9 cellular contexts compared by ENCODE assay signal in genomic region chr3:32239638-32240550, GRCh38. TPM values are rescaled to one million over a fixed set of nuclear protein-coding genes. Genes with fewer than 3 reads are reported as not detected.
DNase-seq lines count a peak whose midpoint lies in the region; ATAC-seq, FAIRE-seq and TF ChIP-seq lines count a peak whose summit lies in the region.
"Had no signal": no experiment of that assay in that cellular context is flagged by ENCODE, and none has a peak within 500 bp of the region (broad histone marks: within the 10 kb centered on the region; RNA-seq: fewer than 3 reads in every experiment).

No MANE protein-coding gene starts in this region.

- FAIRE-seq in D721Med (lab: Jason Lieb, UNC) = no peak
- FAIRE-seq in keratinocyte (lab: Jason Lieb, UNC) = no peak

- peak overlapping the region in 1 of 3 experiments; percentile 53 for H3K4me3 ChIP-seq in keratinocyte (ENCODE audit: control insufficient read depth in 2 of 3, extremely low read depth in 1 of 3, insufficient read depth in 2 of 3, low read depth in 1 of 3, low read length in 3 of 3)

- H2AFZ ChIP-seq in keratinocyte (ENCODE audit: control insufficient read depth, low read length) = no peak overlapping the region

- H3K4me2 ChIP-seq in keratinocyte (ENCODE audit: control insufficient read depth, extremely low read depth, insufficient read depth, low read depth, low read length) = peak overlapping the region; percentile 89

- H3K4me1 Mint-ChIP-seq in activated naive CD8-positive, alpha-beta T cell treated with anti-CD3 and anti-CD28 coated beads for 36 hours = peaks cover 15% of the 10 kb centered on the region

- dilution Hi-C loops in keratinocyte (cut with MboI; ENCODE audit: extremely low pct_ligation_motif_present, low sequenced_read_pairs) = no loop called here

- TF ChIP-seq CTCF in D721Med (IDR thresholded peaks at IDR 0.05; ENCODE audit: insufficient read depth, missing control alignments) (peak; percentile 25), RWPE1 (conservative IDR thresholded peaks at IDR 0.05; ENCODE audit: low read depth) (0 out of 2 replicates have a peak, but pooled peaks have one; percentile 9), keratinocyte (optimal IDR thresholded peaks at IDR 0.05 in 1 of 3, IDR thresholded peaks at IDR 0.05 in 1 of 3, conservative IDR thresholded peaks at IDR 0.05 in 1 of 3; ENCODE audit: extremely low read depth in 1 of 3, insufficient read depth in 2 of 3, low read length in 3 of 3) (peak in 2 of 3 experiments; percentile 31 to 43)

- no peak overlapping the region for H3K27ac Mint-ChIP-seq in activated naive CD8-positive, alpha-beta T cell treated with anti-CD3 and anti-CD28 coated beads for 36 hours

- H3K27ac ChIP-seq in RWPE1 = no peak overlapping the region
- H3K27ac ChIP-seq in keratinocyte (ENCODE audit: control insufficient read depth, insufficient read depth, low read length) = no peak overlapping the region
- H3K27ac ChIP-seq: SJSA1 had no signal

- peak overlapping the region; percentile 81 for H3K4me3 Mint-ChIP-seq in activated naive CD8-positive, alpha-beta T cell treated with anti-CD3 and anti-CD28 coated beads for 36 hours

- H3K27me3 ChIP-seq in keratinocyte (ENCODE audit: control insufficient read depth, extremely low read depth, insufficient read depth, low read length) = peaks cover 19% of the 10 kb centered on the region

- H3K79me2 ChIP-seq in keratinocyte (ENCODE audit: control insufficient read depth, insufficient read depth, low read length) = no peaks in the 10 kb centered on the region

- DNase-seq in D721Med (ENCODE audit: insufficient read length, low spot score) (no peak), RWPE1 (ENCODE audit: low spot score) (peak; percentile 13), keratinocyte (ENCODE audit: low read depth, low spot score) (no peak), pons (ENCODE audit: low spot score) (no peak)
- DNase-seq in activated naive CD8-positive, alpha-beta T cell treated with anti-CD3 and anti-CD28 coated beads for 36 hours = peak; percentile 28
- peak; percentile 55 for DNase-seq in stimulated activated CD4-positive, alpha-beta T cell treated with anti-CD3 and anti-CD28 coated beads, Interleukin-4, amount 100 ng/mL, for 24 hours

- peaks cover 15% of the 10 kb centered on the region for H3K9me3 Mint-ChIP-seq in activated naive CD8-positive, alpha-beta T cell treated with anti-CD3 and anti-CD28 coated beads for 36 hours

- H4K20me1 ChIP-seq in keratinocyte (ENCODE audit: control insufficient read depth, extremely low read depth, insufficient read depth, low read length) = no peaks in the 10 kb centered on the region

- no peak overlapping the region for H3K9ac ChIP-seq in keratinocyte (ENCODE audit: control insufficient read depth, extremely low read depth, insufficient read depth, low read length)

- ATAC-seq in HG02884 (IDR thresholded peaks at IDR 0.05; ENCODE audit: unreplicated experiment) (peak; percentile 69), GM21423 (IDR thresholded peaks at IDR 0.05; ENCODE audit: unreplicated experiment) (no peak)

- no peaks in the 10 kb centered on the region for H3K9me3 ChIP-seq in keratinocyte (ENCODE audit: control insufficient read depth, low read depth, low read length)
- H3K9me3 ChIP-seq: SJSA1 had no signal

- no peaks in the 10 kb centered on the region for H3K36me3 ChIP-seq in keratinocyte (ENCODE audit: control insufficient read depth in 2 of 2, extremely low read depth in 1 of 2, insufficient read depth in 2 of 2, low read length in 2 of 2)
- H3K36me3 ChIP-seq: SJSA1 had no signal

- H3K9me1 ChIP-seq in keratinocyte (ENCODE audit: control insufficient read depth, extremely low read depth, insufficient read depth, low read length) = no peaks in the 10 kb centered on the region

- POLR2A ChIA-PET in RWPE1 (lab: Yijun Ruan, JAX; ENCODE audit: low non-redundant PET) = no interaction called here

- CTCF ChIA-PET in RWPE1 (lab: Yijun Ruan, JAX) = no interaction called here

- peaks cover 9% of the 10 kb centered on the region for H3K4me1 ChIP-seq in keratinocyte (ENCODE audit: control insufficient read depth, extremely low read depth, insufficient read depth, low read length)

- peaks cover 20% of the 10 kb centered on the region for H3K27me3 Mint-ChIP-seq in activated naive CD8-positive, alpha-beta T cell treated with anti-CD3 and anti-CD28 coated beads for 36 hours

- peaks cover 5% of the 10 kb centered on the region for H3K36me3 Mint-ChIP-seq in activated naive CD8-positive, alpha-beta T cell treated with anti-CD3 and anti-CD28 coated beads for 36 hours

RNA-seq across cellular contexts. Expression of gene CMTM8, which starts 1.4 kb away (rescaled TPM):
- total RNA-seq in activated naive CD8-positive, alpha-beta T cell treated with anti-CD3 and anti-CD28 coated beads for 36 hours = 1 to 10 TPM; 5.0 to 5.4 TPM
- 1.1 to 1.9 TPM (median 1.6 TPM) in 3 replicates for polyA plus RNA-seq in keratinocyte
- 2.8 TPM for polyA plus RNA-seq in keratinocyte (2011; ENCODE audit: low read depth)
- polyA plus RNA-seq in keratinocyte (2011; cell fraction: cytosol; rRNA removed) = 2.1 TPM in 2 replicates
- 2.5 and 3.7 TPM in 2 replicates for polyA plus RNA-seq in keratinocyte (2011; cell fraction: nucleus; rRNA removed)
- polyA plus RNA-seq in keratinocyte (2012; ENCODE audit: low replicate concordance) = 1.7 and 6.2 TPM in 2 replicates
- 2.2 to 4.5 TPM (median 2.3 TPM) in 3 replicates for polyA minus RNA-seq in keratinocyte
- polyA minus RNA-seq in keratinocyte (2011; cell fraction: cytosol; rRNA and poly(A)+ RNA removed) = 1.7 TPM
- polyA minus RNA-seq in keratinocyte (2011; cell fraction: nucleus; rRNA and poly(A)+ RNA removed) = 0.42 and 2.1 TPM in 2 replicates
- total RNA-seq: SJSA1 had no signal

Comparison
In these comparisons a context has a peak if more than half of its experiments do, and no peak if none do; other contexts are left out.
1. DNase-seq: peak in RWPE1 (single experiment), activated naive CD8-positive, alpha-beta T cell treated with anti-CD3 and anti-CD28 coated beads for 36 hours (single experiment) and stimulated activated CD4-positive, alpha-beta T cell treated with anti-CD3 and anti-CD28 coated beads, Interleukin-4, amount 100 ng/mL, for 24 hours (single experiment); none in D721Med (single experiment), keratinocyte (single experiment) and pons (single experiment).
2. Peak in every context shown above with its lines, with median percentiles within 50 percentile points of each other: CTCF ChIP-seq.